In genomic region chr12:4270016-4270669, GRCh38 we compare ENCODE assay signal across 8 cellular contexts. TPM values are rescaled to one million over a fixed set of nuclear protein-coding genes. Genes with fewer than 3 reads are reported as not detected.
A peak's percentile ranks its signal among the peaks of the same experiment; 100 is the strongest.
DNase-seq lines count a peak whose midpoint lies in the region; ATAC-seq, FAIRE-seq and TF ChIP-seq lines count a peak whose summit lies in the region.

No MANE protein-coding gene starts in this region.

- TF ChIP-seq EP300 in A549 (IDR thresholded peaks at IDR 0.05), result no peak

- H3K9me3 ChIP-seq in A549 (no peaks in the 10 kb centered on the region), SU-DHL-6 (ENCODE audit: insufficient read depth, low read length) (no peaks in the 10 kb centered on the region)

- H3K9ac ChIP-seq in SU-DHL-6 (ENCODE audit: low read length), result no peak overlapping the region

- peaks cover 2% of the 10 kb centered on the region for H3K36me3 Mint-ChIP-seq in nephron progenitor cell (ENCODE audit: low read depth)

- H3K4me1 ChIP-seq in A549, result peaks cover 63% of the 10 kb centered on the region

- no peaks in the 10 kb centered on the region for H3K79me2 ChIP-seq in SU-DHL-6 (ENCODE audit: insufficient read depth, low read length)

- no peak overlapping the region for H3K27ac Mint-ChIP-seq in nephron progenitor cell

- no peak overlapping the region for H3K27ac ChIP-seq in A549
- H3K27ac ChIP-seq in SU-DHL-6 (ENCODE audit: low read depth, low read length), result no peak overlapping the region
- H3K27ac ChIP-seq in coronary artery, result peak overlapping the region; percentile 67 to 82

- POLR2A ChIA-PET in A549 (lab: Yijun Ruan, JAX), result interaction anchor here (0.7 kb wide), 1 partner anchor 388 kb away, joined by 4 read pairs; no protein-coding TSS in a partner anchor

- H3F3A ChIP-seq in SU-DHL-6 (ENCODE audit: insufficient read depth), result no peaks in the 10 kb centered on the region

- H3K9me2 ChIP-seq in SU-DHL-6 (replicated peaks; ENCODE audit: insufficient read depth, low read length), result no peaks in the 10 kb centered on the region

- no peak for TF ChIP-seq RAD21 in A549 (conservative IDR thresholded peaks at IDR 0.05 in 1 of 2, IDR thresholded peaks at IDR 0.05 in 1 of 2)

- H3K4me2 ChIP-seq in A549 (peak overlapping the region; percentile 78), SU-DHL-6 (ENCODE audit: low read depth, low read length, poor library complexity, severe bottlenecking) (peak overlapping the region; percentile 74)

- no peaks in the 10 kb centered on the region for H4K20me1 ChIP-seq in SU-DHL-6 (ENCODE audit: low read depth, low read length)

- no peak for FAIRE-seq in A549 (lab: Jason Lieb, UNC)

- CTCF ChIA-PET in A549 (lab: Yijun Ruan, JAX), result interaction anchor here (0.6 to 1.4 kb wide), 4 partner anchors 263 to 970 kb away, joined by 3 to 4 read pairs (median 3); no protein-coding TSS in a partner anchor

- no peak for TF ChIP-seq POLR2A in A549 (IDR thresholded peaks at IDR 0.05; ENCODE audit: low read length)

- peaks cover 7% of the 10 kb centered on the region for H3K27me3 Mint-ChIP-seq in nephron progenitor cell (ENCODE audit: low read depth, poor library complexity)

- H2AFZ ChIP-seq in SU-DHL-6 (ENCODE audit: low read depth, low read length, severe bottlenecking), result no peak overlapping the region

- peaks cover 47% of the 10 kb centered on the region for H3K4me1 Mint-ChIP-seq in nephron progenitor cell

- TF ChIP-seq CTCF in A549 (IDR thresholded peaks at IDR 0.05) (no peak), SU-DHL-6 (IDR thresholded peaks at IDR 0.05; ENCODE audit: insufficient read depth, low read length, poor library complexity, severe bottlenecking) (no peak), coronary artery (IDR thresholded peaks at IDR 0.05) (no peak), nephron progenitor cell (IDR thresholded peaks at IDR 0.05) (no peak)

- H3K36me3 ChIP-seq in SU-DHL-6 (ENCODE audit: low read length), result no peaks in the 10 kb centered on the region

- H3K4me3 ChIP-seq in A549, result peak overlapping the region; percentile 40; the same call in 2 of the 3 replicates
- peak overlapping the region; percentile 52 for H3K4me3 ChIP-seq in SU-DHL-6 (ENCODE audit: insufficient read depth, low read length, poor library complexity, severe bottlenecking)
- H3K4me3 ChIP-seq in coronary artery, result peak overlapping the region; percentile 96

- WGBS in A549 (ENCODE audit: missing lambda C conversion rate), result 3% methylated on average over 31 of the region's 31 CpGs

- DNase-seq in A549 (ENCODE audit: low read depth in 1 of 2, low spot score in 1 of 2) (no peak), coronary artery (ENCODE audit: low spot score) (no peak), nephron progenitor cell (no peak), COR-L47 (lab: John Stamatoyannopoulos, UW) (no peak)

- no peaks in the 10 kb centered on the region for H3K9me3 Mint-ChIP-seq in nephron progenitor cell

- peaks cover 4% of the 10 kb centered on the region; the same call in 1 of the 2 replicates for H3K27me3 ChIP-seq in SU-DHL-6 (ENCODE audit: low read length)

- ATAC-seq in A549, result no peak
- ATAC-seq in HG02852 (IDR thresholded peaks at IDR 0.05; ENCODE audit: unreplicated experiment), result no peak
- no peak for ATAC-seq in GM21717 (IDR thresholded peaks at IDR 0.05; ENCODE audit: unreplicated experiment)
- ATAC-seq in HG03520 (IDR thresholded peaks at IDR 0.05; ENCODE audit: unreplicated experiment), result no peak

- peak overlapping the region; percentile 95 for H3K4me3 Mint-ChIP-seq in nephron progenitor cell

TF ChIP-seq in A549, 52 proteins besides CTCF, POLR2A, EP300 and RAD21:
- TF ChIP-seq RNF2 (IDR thresholded peaks at IDR 0.05; ENCODE audit: borderline replicate concordance, low read depth) (0 out of 2 replicates have a peak, but pooled peaks have one; percentile 38), MAFK (IDR thresholded peaks at IDR 0.05; ENCODE audit: partially characterized antibody) (no peak)

RNA-seq across cellular contexts. Expression of gene CCND2, which starts 3.4 kb away (rescaled TPM):
- 0.18 and 0.20 TPM in 2 replicates for polyA plus RNA-seq in A549 (2011; rRNA removed)
- polyA plus RNA-seq in A549 (2012; cell fraction: cytosol; rRNA removed), result 0.01 TPM in 1 of 2 replicates, not detected in the other
- polyA plus RNA-seq in A549 (2012; cell fraction: nucleus; rRNA removed), result not detected in 2 replicates
- polyA plus RNA-seq in A549 (2017; fragmentation: RNase III; extraction: RNeasy Plus Mini Kit Qiagen cat#74134 plus additional on column Dnase treatment), result not detected in 3 replicates
- 0.37 and 0.78 TPM in 2 replicates for polyA minus RNA-seq in A549 (2011; rRNA and poly(A)+ RNA removed)

RNA-seq across cellular contexts. Expression of gene TIGAR, which starts 50.9 kb away (rescaled TPM):
- polyA plus RNA-seq in A549 (2011; rRNA removed), result 30.0 and 50.9 TPM in 2 replicates
- polyA plus RNA-seq in A549 (2012; cell fraction: cytosol; rRNA removed), result 8.5 and 9.0 TPM in 2 replicates
- 2.1 and 6.6 TPM in 2 replicates for polyA plus RNA-seq in A549 (2012; cell fraction: nucleus; rRNA removed)
- 24.5 to 30.6 TPM (median 25.2 TPM) in 3 replicates for polyA plus RNA-seq in A549 (2017; fragmentation: RNase III; extraction: RNeasy Plus Mini Kit Qiagen cat#74134 plus additional on column Dnase treatment)
- polyA minus RNA-seq in A549 (2011; rRNA and poly(A)+ RNA removed), result 6.3 and 7.7 TPM in 2 replicates

Comparison
In these comparisons a context has a peak if more than half of its experiments do, and no peak if none do; other contexts are left out.
1. H3K27ac ChIP-seq: peak in coronary artery (2 of 2); none in A549 (0 of 2) and SU-DHL-6 (single experiment).
2. H3K4me3 ChIP-seq: peak in every context shown above with its lines; median percentile 96 in coronary artery; 52 in SU-DHL-6; 40 in A549.